8 cellular contexts compared by ENCODE assay signal in the genomic region with DNA sequence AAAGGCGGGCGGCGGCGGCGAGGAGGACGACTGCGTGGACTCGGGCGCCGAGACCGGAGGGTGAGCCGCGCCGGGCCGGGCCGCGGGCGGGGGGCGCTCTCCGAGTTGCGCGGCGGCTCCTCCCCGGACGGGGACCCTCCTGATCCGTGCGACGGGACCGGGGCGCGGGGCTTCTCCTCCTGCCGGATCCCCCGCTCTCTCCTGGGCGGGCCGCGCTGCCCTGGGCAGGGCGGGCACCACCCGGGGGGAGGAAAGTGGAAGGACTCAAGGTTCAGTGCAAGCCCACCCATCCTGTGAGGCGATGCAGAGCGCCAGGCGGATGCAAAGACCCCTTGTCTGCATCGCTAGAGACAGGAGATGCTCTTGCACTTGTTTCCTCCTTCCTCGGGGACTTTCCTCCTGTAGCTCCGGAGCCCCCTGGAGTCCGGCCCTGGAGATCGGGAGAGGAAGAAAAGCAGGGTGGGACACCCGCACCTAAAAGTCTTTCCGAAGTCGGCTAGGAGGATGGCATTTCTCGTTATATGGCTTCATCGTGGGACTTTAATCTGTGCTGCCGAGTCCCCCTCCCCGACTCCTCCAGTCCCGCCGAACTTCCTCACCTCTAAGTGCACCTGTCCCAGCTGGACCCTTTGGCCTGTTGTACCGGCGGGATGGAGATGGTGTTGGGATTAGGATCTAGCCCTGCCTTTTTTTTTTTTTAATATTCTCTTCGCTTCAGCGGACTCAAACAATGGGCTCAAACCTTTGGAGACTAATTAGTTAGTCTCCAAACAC. TPM values are rescaled to one million over a fixed set of nuclear protein-coding genes. Genes with fewer than 3 reads are reported as not detected.
A peak's percentile ranks its signal among the peaks of the same experiment; 100 is the strongest.
DNase-seq lines count a peak whose midpoint lies in the region; ATAC-seq lines count a peak whose summit lies in the region.

No MANE protein-coding gene starts in this region.

- no peaks in the 10 kb centered on the region for H3K9me3 Mint-ChIP-seq in stimulated activated effector memory CD8-positive, alpha-beta T cell treated with anti-CD3 and anti-CD28 coated beads, Interleukin-12 subunit alpha, Interleukin-12 subunit beta, amount 100 ng/mL, for 72 hours

- no peaks in the 10 kb centered on the region for H3K36me3 Mint-ChIP-seq in stimulated activated effector memory CD8-positive, alpha-beta T cell treated with anti-CD3 and anti-CD28 coated beads, Interleukin-12 subunit alpha, Interleukin-12 subunit beta, amount 100 ng/mL, for 72 hours

- H3K4me1 ChIP-seq in adipocyte (ENCODE audit: control insufficient read depth, insufficient read depth, low read length) = peaks cover 15% of the 10 kb centered on the region

- H3K27me3 ChIP-seq in adipocyte (replicated peaks; ENCODE audit: control insufficient read depth, insufficient read depth, low read length) = no peaks in the 10 kb centered on the region

- no peaks in the 10 kb centered on the region for H3K9me3 ChIP-seq in adipocyte (ENCODE audit: control insufficient read depth, low read length)
- peaks cover 3% of the 10 kb centered on the region for H3K9me3 ChIP-seq in iPS-18c (ENCODE audit: control insufficient read depth, insufficient read depth, low read length)

- H3K4me3 Mint-ChIP-seq in stimulated activated effector memory CD8-positive, alpha-beta T cell treated with anti-CD3 and anti-CD28 coated beads, Interleukin-12 subunit alpha, Interleukin-12 subunit beta, amount 100 ng/mL, for 72 hours = peak overlapping the region; percentile 35

- no peaks in the 10 kb centered on the region for H3K4me1 Mint-ChIP-seq in stimulated activated effector memory CD8-positive, alpha-beta T cell treated with anti-CD3 and anti-CD28 coated beads, Interleukin-12 subunit alpha, Interleukin-12 subunit beta, amount 100 ng/mL, for 72 hours

- peak; percentile 63 for DNase-seq in activated CD8-positive, alpha-beta memory T cell treated with anti-CD3 and anti-CD28 coated beads for 24 hours
- no peak for DNase-seq in activated CD8-positive, alpha-beta memory T cell treated with anti-CD3 and anti-CD28 coated beads, Interleukin-2, amount 50 U/mL, for 4 hours
- peak; percentile 18 for DNase-seq in Jurkat, Clone E6-1 (ENCODE audit: low read depth, low spot score)
- DNase-seq in adipocyte (ENCODE audit: low read depth) (peak; percentile 31), GM19240 (ENCODE audit: insufficient read length, low spot score) (no peak)
- no peak for DNase-seq in stimulated activated effector memory CD8-positive, alpha-beta T cell treated with anti-CD3 and anti-CD28 coated beads, Interleukin-12 subunit alpha, Interleukin-12 subunit beta, amount 100 ng/mL, for 72 hours (ENCODE audit: low spot score in 2 of 2)

- peak; percentile 43 for ATAC-seq in stimulated activated effector memory CD8-positive, alpha-beta T cell treated with anti-CD3 and anti-CD28 coated beads, Interleukin-12 subunit alpha, Interleukin-12 subunit beta, amount 100 ng/mL, for 72 hours
- no peak for ATAC-seq in GM18517 (IDR thresholded peaks at IDR 0.05; ENCODE audit: unreplicated experiment)

- peak overlapping the region; percentile 67 for H3K4me3 ChIP-seq in Jurkat, Clone E6-1 (ENCODE audit: low read length)
- H3K4me3 ChIP-seq in adipocyte (ENCODE audit: low read length) (peak overlapping the region; percentile 91), iPS-18c (ENCODE audit: insufficient read depth, low read depth, low read length) (peak overlapping the region; percentile 85)

- H3K27ac Mint-ChIP-seq in stimulated activated effector memory CD8-positive, alpha-beta T cell treated with anti-CD3 and anti-CD28 coated beads, Interleukin-12 subunit alpha, Interleukin-12 subunit beta, amount 100 ng/mL, for 72 hours = no peak overlapping the region

- peak overlapping the region; percentile 81 for H3K9ac ChIP-seq in adipocyte (ENCODE audit: low read length)

- no peaks in the 10 kb centered on the region for H3K36me3 ChIP-seq in adipocyte (ENCODE audit: control insufficient read depth, insufficient read depth, low read length, severe bottlenecking)

RNA-seq across cellular contexts. Expression of a gene that starts 0.5 kb away (rescaled TPM):
- polyA plus RNA-seq in Jurkat, Clone E6-1 (2012; ENCODE audit: insufficient read depth, insufficient read length) = 4.0 TPM

Comparison
In these comparisons a context has a peak if more than half of its experiments do, and no peak if none do; other contexts are left out.
1. DNase-seq: peak in activated CD8-positive, alpha-beta memory T cell treated with anti-CD3 and anti-CD28 coated beads for 24 hours (single experiment), Jurkat, Clone E6-1 (single experiment) and adipocyte (single experiment); none in activated CD8-positive, alpha-beta memory T cell treated with anti-CD3 and anti-CD28 coated beads, Interleukin-2, amount 50 U/mL, for 4 hours (single experiment), stimulated activated effector memory CD8-positive, alpha-beta T cell treated with anti-CD3 and anti-CD28 coated beads, Interleukin-12 subunit alpha, Interleukin-12 subunit beta, amount 100 ng/mL, for 72 hours (0 of 2) and GM19240 (single experiment).
2. Peak in every context shown above with its lines, with median percentiles within 50 percentile points of each other: H3K4me3 ChIP-seq.